ENCODE assay signal across 2 cellular contexts in genomic region chr17:79255046-79255445, GRCh38.
TF ChIP-seq lines count a peak whose summit lies in the region.

No MANE protein-coding gene starts in this region.

TF ChIP-seq in HEK293, 187 proteins besides CTCF, POLR2A, EP300 and RAD21:
- TF ChIP-seq ZNF169 (tag by site-specific recombination; IDR thresholded peaks at IDR 0.05) (no peak), KLF9 (tag by site-specific recombination; IDR thresholded peaks at IDR 0.05; ENCODE audit: low read depth) (0 out of 2 replicates have a peak, but pooled peaks have one; percentile 51), ZNF830 (tag by site-specific recombination; IDR thresholded peaks at IDR 0.05; ENCODE audit: low read depth) (no peak), ZNF555 (tag by site-specific recombination; conservative IDR thresholded peaks at IDR 0.05) (no peak), ZSCAN16 (tag by site-specific recombination; IDR thresholded peaks at IDR 0.05) (no peak), ZNF791 (tag by site-specific recombination; IDR thresholded peaks at IDR 0.05) (no peak), TCF7L2 (IDR thresholded peaks at IDR 0.05; ENCODE audit: borderline replicate concordance, low read depth, low read length) (no peak), ZNF341 (tag by site-specific recombination; IDR thresholded peaks at IDR 0.05; ENCODE audit: low read depth) (no peak), ZXDB (tag by site-specific recombination; IDR thresholded peaks at IDR 0.05) (no peak), ZSCAN4 (tag by site-specific recombination; IDR thresholded peaks at IDR 0.05) (peak; percentile 66; the same call in 1 of the 2 replicates)

TF ChIP-seq in H1, 55 proteins besides CTCF, POLR2A, EP300 and RAD21:
- TF ChIP-seq CTBP2 (IDR thresholded peaks at IDR 0.05; ENCODE audit: borderline replicate concordance, insufficient read depth, insufficient read length, low read length) (no peak), BCL11A (IDR thresholded peaks at IDR 0.05; ENCODE audit: low read depth in 2 of 2, low read length in 2 of 2) (no peak), TEAD4 (IDR thresholded peaks at IDR 0.05; ENCODE audit: low read depth, low read length) (no peak), CBX8 (IDR thresholded peaks at IDR 0.05; ENCODE audit: borderline replicate concordance, low read depth, low read length) (no peak), MAFK (IDR thresholded peaks at IDR 0.05; ENCODE audit: low read depth, low read length) (no peak), SP4 (IDR thresholded peaks at IDR 0.05; ENCODE audit: low read length) (no peak), KDM1A (IDR thresholded peaks at IDR 0.05; ENCODE audit: borderline replicate concordance, low read length) (no peak), TBP (IDR thresholded peaks at IDR 0.05; ENCODE audit: low read depth, low read length) (no peak), ASH2L (IDR thresholded peaks at IDR 0.05; ENCODE audit: low read length) (no peak), ZNF274 (IDR thresholded peaks at IDR 0.05; ENCODE audit: borderline replicate concordance, extremely low read depth, low read length) (no peak), CREB1 (IDR thresholded peaks at IDR 0.05) (no peak), HDAC6 (IDR thresholded peaks at IDR 0.05; ENCODE audit: low read depth, low read length) (no peak), SP1 (IDR thresholded peaks at IDR 0.05; ENCODE audit: low read depth, low read length) (no peak), NRF1 (IDR thresholded peaks at IDR 0.05; ENCODE audit: low read depth, low read length) (no peak), BRCA1 (IDR thresholded peaks at IDR 0.05; ENCODE audit: low read depth, low read length) (no peak), CBX5 (IDR thresholded peaks at IDR 0.05; ENCODE audit: low read depth, low read length) (no peak), CEBPB (IDR thresholded peaks at IDR 0.05; ENCODE audit: low read depth, low read length) (no peak), ATF3 (IDR thresholded peaks at IDR 0.05; ENCODE audit: insufficient read depth, low read depth, low read length) (no peak), POLR2AphosphoS5 (IDR thresholded peaks at IDR 0.05; ENCODE audit: low read depth, low read length) (no peak)
